1 cellular context compared by ENCODE assay signal in the genomic region with DNA sequence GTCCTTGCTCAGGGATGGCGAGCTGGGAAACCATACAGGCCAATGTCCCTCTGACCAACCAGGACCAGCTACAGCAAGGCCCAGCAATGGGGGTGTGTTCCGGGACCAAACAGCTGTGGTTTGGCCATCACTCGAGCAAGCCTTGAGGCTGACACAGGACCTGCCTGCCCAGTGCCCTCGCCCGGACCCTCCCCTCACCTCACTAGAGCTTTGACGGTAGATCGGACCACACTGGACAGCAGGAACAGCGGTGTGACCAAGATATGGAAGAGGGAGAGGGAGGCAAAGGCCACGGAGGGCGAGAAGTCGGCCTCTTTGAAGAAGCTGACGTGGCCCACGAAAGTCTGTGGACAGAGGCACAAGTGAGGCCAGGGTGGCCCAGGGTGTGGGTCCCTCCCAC.
TF ChIP-seq lines count a peak whose summit lies in the region.

No MANE protein-coding gene starts in this region.

TF ChIP-seq in H1, 55 proteins besides CTCF, POLR2A, EP300 and RAD21:
- TF ChIP-seq CEBPB (IDR thresholded peaks at IDR 0.05; ENCODE audit: low read depth, low read length) (no peak), MAX (IDR thresholded peaks at IDR 0.05) (no peak), GTF2F1 (IDR thresholded peaks at IDR 0.05; ENCODE audit: borderline replicate concordance, low read depth, low read length) (no peak), ATF2 (IDR thresholded peaks at IDR 0.05; ENCODE audit: low read length) (no peak), JUND (IDR thresholded peaks at IDR 0.05; ENCODE audit: low read length) (no peak), TBP (IDR thresholded peaks at IDR 0.05; ENCODE audit: low read depth, low read length) (no peak), CBX8 (IDR thresholded peaks at IDR 0.05; ENCODE audit: borderline replicate concordance, low read depth, low read length) (no peak), RXRA (IDR thresholded peaks at IDR 0.05; ENCODE audit: insufficient read depth, low read depth, low read length) (no peak), BRCA1 (IDR thresholded peaks at IDR 0.05; ENCODE audit: low read depth, low read length) (no peak), EGR1 (IDR thresholded peaks at IDR 0.05; ENCODE audit: borderline replicate concordance, low read depth, low read length) (no peak), SIN3A (conservative IDR thresholded peaks at IDR 0.05 in 1 of 2, IDR thresholded peaks at IDR 0.05 in 1 of 2; ENCODE audit: low read depth in 1 of 2, low read length in 2 of 2) (no peak), BACH1 (IDR thresholded peaks at IDR 0.05; ENCODE audit: low read length) (no peak), ZNF274 (IDR thresholded peaks at IDR 0.05; ENCODE audit: borderline replicate concordance, extremely low read depth, low read length) (no peak), CHD7 (IDR thresholded peaks at IDR 0.05; ENCODE audit: insufficient replicate concordance, low read length) (no peak), SP1 (IDR thresholded peaks at IDR 0.05; ENCODE audit: low read depth, low read length) (no peak), YY1 (IDR thresholded peaks at IDR 0.05; ENCODE audit: low read depth, low read length) (no peak), POU5F1 (IDR thresholded peaks at IDR 0.05; ENCODE audit: low read depth, low read length) (no peak), SIRT6 (IDR thresholded peaks at IDR 0.05; ENCODE audit: low read length) (no peak)
- TF ChIP-seq, protein P1, sequence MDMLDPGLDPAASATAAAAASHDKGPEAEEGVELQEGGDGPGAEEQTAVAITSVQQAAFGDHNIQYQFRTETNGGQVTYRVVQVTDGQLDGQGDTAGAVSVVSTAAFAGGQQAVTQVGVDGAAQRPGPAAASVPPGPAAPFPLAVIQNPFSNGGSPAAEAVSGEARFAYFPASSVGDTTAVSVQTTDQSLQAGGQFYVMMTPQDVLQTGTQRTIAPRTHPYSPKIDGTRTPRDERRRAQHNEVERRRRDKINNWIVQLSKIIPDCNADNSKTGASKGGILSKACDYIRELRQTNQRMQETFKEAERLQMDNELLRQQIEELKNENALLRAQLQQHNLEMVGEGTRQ (IDR thresholded peaks at IDR 0.05; ENCODE audit: low read length) = no peak
- TF ChIP-seq, protein P2, sequence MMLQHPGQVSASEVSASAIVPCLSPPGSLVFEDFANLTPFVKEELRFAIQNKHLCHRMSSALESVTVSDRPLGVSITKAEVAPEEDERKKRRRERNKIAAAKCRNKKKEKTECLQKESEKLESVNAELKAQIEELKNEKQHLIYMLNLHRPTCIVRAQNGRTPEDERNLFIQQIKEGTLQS (IDR thresholded peaks at IDR 0.05; ENCODE audit: insufficient read depth, low read depth, low read length) = no peak
